Comparison of ENCODE assay signal across 25 cellular contexts in the genomic region with DNA sequence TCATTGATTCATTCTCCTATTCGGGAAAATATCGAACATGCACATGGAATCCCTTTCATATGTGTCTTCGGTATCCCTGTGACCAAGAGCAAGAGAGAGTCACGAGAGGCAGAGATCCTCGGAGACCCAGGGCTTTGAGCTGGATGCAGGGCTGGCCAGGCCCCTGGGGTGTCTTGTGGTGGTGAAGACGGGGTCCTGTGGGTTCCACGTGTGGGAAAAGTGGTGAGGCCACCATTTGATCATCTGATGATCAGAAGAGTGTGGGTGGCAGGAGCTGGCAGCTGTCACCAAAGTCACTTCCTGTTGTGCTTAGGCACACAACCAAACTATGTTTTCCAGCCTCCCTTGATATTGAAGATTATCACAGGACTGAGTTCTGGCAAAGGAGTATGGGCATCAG.
DNase-seq lines count a peak whose midpoint lies in the region; ATAC-seq and TF ChIP-seq lines count a peak whose summit lies in the region.
"Had no signal": no experiment of that assay in that cellular context is flagged by ENCODE, and none has a peak within 500 bp of the region (broad histone marks: within the 10 kb centered on the region; RNA-seq: fewer than 3 reads in every experiment).

No MANE protein-coding gene starts in this region.

- H3K9me3 ChIP-seq in CD4-positive, alpha-beta T cell (ENCODE audit: control insufficient read depth, low read length): no peaks in the 10 kb centered on the region
- no peaks in the 10 kb centered on the region for H3K9me3 ChIP-seq in PC-3 (ENCODE audit: low read length)

- no peaks in the 10 kb centered on the region for H3K79me2 ChIP-seq in PC-3 (ENCODE audit: low read length)

- no peaks in the 10 kb centered on the region for H4K20me1 ChIP-seq in PC-3 (ENCODE audit: low read length)

- H3K4me2 ChIP-seq in PC-3 (ENCODE audit: low read length): no peak overlapping the region

- H3F3A ChIP-seq in PC-3 (ENCODE audit: low read length, unreplicated experiment): no peaks in the 10 kb centered on the region

- CTCF ChIA-PET in CD4-positive, alpha-beta T cell (lab: Charles Lee): no interaction called here
- CTCF ChIA-PET in PC-3 (lab: Charles Lee): no interaction called here

- no peaks in the 10 kb centered on the region for H3K9me2 ChIP-seq in PC-3 (replicated peaks; ENCODE audit: low read length)

- H3K27me3 Mint-ChIP-seq in CD4-positive, alpha-beta T cell: peaks cover 68% of the 10 kb centered on the region

- H3K36me3 Mint-ChIP-seq in CD4-positive, alpha-beta T cell (ENCODE audit: low read depth): no peaks in the 10 kb centered on the region

- peak overlapping the region; percentile 6 for H3K4me3 Mint-ChIP-seq in CD4-positive, alpha-beta T cell

- TF ChIP-seq CTCF in CD4-positive, alpha-beta T cell (IDR thresholded peaks at IDR 0.05): no peak
- TF ChIP-seq CTCF in PC-3 (conservative IDR thresholded peaks at IDR 0.05; ENCODE audit: low read depth, low read length): no peak

- no peak for ATAC-seq in activated CD4-positive, CD25-positive, alpha-beta regulatory T cell treated with anti-CD3 and anti-CD28 coated beads, Interleukin-2, amount 50 U/mL, for 24 hours
- ATAC-seq in CD4-positive, alpha-beta T cell (ENCODE audit: poor library complexity): no peak
- ATAC-seq in PC-3: no peak
- ATAC-seq: GM12878 had no signal

- H3K27ac Mint-ChIP-seq in CD4-positive, alpha-beta T cell: no peak overlapping the region

- no peaks in the 10 kb centered on the region for H3K36me3 ChIP-seq in PC-3 (ENCODE audit: low read depth, low read length)

- no peak overlapping the region for H2AFZ ChIP-seq in PC-3 (ENCODE audit: low read length)
- H2AFZ ChIP-seq: GM23248 had no signal

- H3K27me3 ChIP-seq in CD4-positive, alpha-beta T cell (ENCODE audit: control insufficient read depth, insufficient read depth, low read length): peaks cover 37% of the 10 kb centered on the region
- H3K27me3 ChIP-seq in PC-3 (ENCODE audit: low read length): peaks cover 49% of the 10 kb centered on the region

- peaks cover 23% of the 10 kb centered on the region for H3K4me1 Mint-ChIP-seq in CD4-positive, alpha-beta T cell (ENCODE audit: low read depth)

- no peak overlapping the region for H3K27ac ChIP-seq in CD4-positive, alpha-beta T cell (ENCODE audit: low read depth, low read length)
- H3K27ac ChIP-seq in PC-3 (ENCODE audit: low read length): no peak overlapping the region
- H3K27ac ChIP-seq: 22Rv1, GM23248 had no signal

- POLR2A ChIA-PET in CD4-positive, alpha-beta T cell (lab: Charles Lee): no interaction called here
- POLR2A ChIA-PET in PC-3 (lab: Charles Lee; ENCODE audit: unreplicated experiment): no interaction called here

- no TSS peak for BruUV-seq in PC-3 (replicated peaks; lab: Mats Ljungman, UMichigan)

- H3K9me3 Mint-ChIP-seq in CD4-positive, alpha-beta T cell: no peaks in the 10 kb centered on the region

- DNase-seq in activated CD4-positive, CD25-positive, alpha-beta regulatory T cell treated with anti-CD3 and anti-CD28 coated beads, Interleukin-2, amount 50 U/mL, for 72 hours: peak; percentile 25
- no peak for DNase-seq in CD4-positive, alpha-beta T cell
- DNase-seq in activated CD8-positive, alpha-beta memory T cell treated with anti-CD3 and anti-CD28 coated beads, Interleukin-2, amount 50 U/mL, for 48 hours: peak; percentile 45
- DNase-seq in mesenteric fat pad (ENCODE audit: low spot score) (peak; percentile 18), NCI-H345 (lab: John Stamatoyannopoulos, UW) (no peak), PC-3 (no peak), cerebellar cortex (ENCODE audit: low spot score) (no peak)
- DNase-seq: AML-193; DMS53; EL; GM23248; HCEC 1CT; MM.1S; NCI-H1092 treated with DMSO at 0.1 percent for 48 hours; NCI-H146; NCI-H2081; NCI-H510A; NCI-H748 treated with DMSO at 0.1 percent for 48 hours; NK-92 treated with Interleukin-12 subunit alpha and Interleukin-12 subunit beta, amount 100 ng/mL, for 24 hours; OCI-M1; RPMI8226; SIG-M5 had no signal

- no peak overlapping the region for H3K9ac ChIP-seq in PC-3 (ENCODE audit: low read length)
- H3K9ac ChIP-seq: GM23248 had no signal

- intact Hi-C loops in CD4-positive, alpha-beta T cell (cut with DNase I, micrococcal nuclease): no loop called here
- intact Hi-C loops in PC-3 (cut with micrococcal nuclease): no loop called here

- H3K4me3 ChIP-seq in PC-3 (ENCODE audit: low read length): no peak overlapping the region
- H3K4me3 ChIP-seq: GM12878, GM23248 had no signal

- H3K4me1 ChIP-seq in PC-3 (ENCODE audit: insufficient read depth, low read length): no peaks in the 10 kb centered on the region

Comparison
In these comparisons a context has a peak if more than half of its experiments do, and no peak if none do; other contexts are left out.
1. DNase-seq: peak in activated CD4-positive, CD25-positive, alpha-beta regulatory T cell treated with anti-CD3 and anti-CD28 coated beads, Interleukin-2, amount 50 U/mL, for 72 hours (single experiment), activated CD8-positive, alpha-beta memory T cell treated with anti-CD3 and anti-CD28 coated beads, Interleukin-2, amount 50 U/mL, for 48 hours (single experiment) and mesenteric fat pad (single experiment); none in CD4-positive, alpha-beta T cell (0 of 10), NCI-H345 (single experiment), PC-3 (single experiment) and cerebellar cortex (single experiment).